ENCODE assay signal across 8 cellular contexts in genomic region chr19:38402623-38402966, GRCh38. TPM values are rescaled to one million over a fixed set of nuclear protein-coding genes. Genes with fewer than 3 reads are reported as not detected.
DNase-seq lines count a peak whose midpoint lies in the region; ATAC-seq and TF ChIP-seq lines count a peak whose summit lies in the region.

No MANE protein-coding gene starts in this region.

- H3K4me1 Mint-ChIP-seq in Calu3 (ENCODE audit: low read depth, unreplicated experiment) (no peaks in the 10 kb centered on the region), chondrocyte (ENCODE audit: low read depth) (peaks cover 6% of the 10 kb centered on the region), neural crest cell (peaks cover 4% of the 10 kb centered on the region)

- H3K27ac ChIP-seq in HL-60 (replicated peaks), result no peak overlapping the region

- H3K27me3 Mint-ChIP-seq in Calu3 (ENCODE audit: unreplicated experiment) (no peaks in the 10 kb centered on the region), chondrocyte (ENCODE audit: low read depth) (peaks cover 3% of the 10 kb centered on the region), neural crest cell (ENCODE audit: low read depth) (peaks cover 9% of the 10 kb centered on the region)

- H3K27ac Mint-ChIP-seq in Calu3 (ENCODE audit: unreplicated experiment) (peak overlapping the region; percentile 92), chondrocyte (ENCODE audit: unreplicated experiment) (no peak overlapping the region), neural crest cell (ENCODE audit: unreplicated experiment) (no peak overlapping the region)

- H3K36me3 Mint-ChIP-seq in Calu3 (ENCODE audit: insufficient read depth, unreplicated experiment), result peaks cover 37% of the 10 kb centered on the region
- peaks cover 4% of the 10 kb centered on the region for H3K36me3 Mint-ChIP-seq in chondrocyte (ENCODE audit: low read depth)
- H3K36me3 Mint-ChIP-seq in neural crest cell (ENCODE audit: low read depth), result no peaks in the 10 kb centered on the region

- intact Hi-C loops in Calu3 (cut with micrococcal nuclease; ENCODE audit: unreplicated experiment), result loop anchor here (2.0 to 5.0 kb wide), 2 partner anchors 234 to 530 kb away; partner anchors contain the start of genes MRPS12 and SARS2

- DNase-seq in Calu3, result no peak
- no peak for DNase-seq in HL-60 (ENCODE audit: low read depth in 1 of 2, low spot score in 1 of 2)
- no peak for DNase-seq in chondrocyte (ENCODE audit: low spot score)
- DNase-seq in neural crest cell (ENCODE audit: low read depth, low spot score), result no peak
- no peak for DNase-seq in stimulated activated naive CD4-positive, alpha-beta T cell (lab: John Stamatoyannopoulos, UW)
- DNase-seq in GM19240 (ENCODE audit: insufficient read length, low spot score), result no peak
- no peak for DNase-seq in SW480 (ENCODE audit: low spot score)

- no peaks in the 10 kb centered on the region for H3K27me3 ChIP-seq in HL-60 (ENCODE audit: insufficient read depth, poor library complexity, severe bottlenecking)

- ATAC-seq in GM19328 (IDR thresholded peaks at IDR 0.05; ENCODE audit: unreplicated experiment), result no peak

- BruUV-seq in Calu3 (replicated peaks; lab: Mats Ljungman, UMichigan), result no TSS peak

- TF ChIP-seq CTCF in Calu3 (IDR thresholded peaks at IDR 0.05; ENCODE audit: unreplicated experiment), result no peak
- TF ChIP-seq CTCF in HL-60 (IDR thresholded peaks at IDR 0.05; ENCODE audit: insufficient read depth, low read length), result no peak
- no peak for TF ChIP-seq CTCF in chondrocyte (IDR thresholded peaks at IDR 0.05)
- TF ChIP-seq CTCF in neural crest cell (conservative IDR thresholded peaks at IDR 0.05), result no peak

- H3K4me3 Mint-ChIP-seq in Calu3 (ENCODE audit: low read depth, unreplicated experiment) (peak overlapping the region; percentile 99), chondrocyte (ENCODE audit: unreplicated experiment) (peak overlapping the region; percentile 90), neural crest cell (peak overlapping the region; percentile 86)

- CTCF ChIA-PET in Calu3 (lab: Charles Lee), result interaction anchor here (0.6 to 1.9 kb wide), 27 partner anchors 9 to 557 kb away, joined by 3 to 26 read pairs (median 4); partner anchors contain the start of genes ACTN4, EIF3K, GGN and MRPS12

- peak overlapping the region; percentile 33 for H3K4me3 ChIP-seq in HL-60 (replicated peaks; ENCODE audit: insufficient read depth, low read length)

- H3K9me3 Mint-ChIP-seq in Calu3 (ENCODE audit: low read depth, unreplicated experiment) (no peaks in the 10 kb centered on the region), chondrocyte (ENCODE audit: low read depth) (no peaks in the 10 kb centered on the region), neural crest cell (no peaks in the 10 kb centered on the region)

RNA-seq across cellular contexts. Expression of gene FAM98C, which starts 0.3 kb away (rescaled TPM):
- total RNA-seq in Calu3 (2022) (31.4 and 32.8 TPM in 2 replicates), chondrocyte (15.5 to 16.5 TPM (median 16.0 TPM) in 3 replicates), neural crest cell (10.6 and 11.8 TPM in 2 replicates)

RNA-seq across cellular contexts. Expression of gene SPRED3, which starts 14.1 kb away (rescaled TPM):
- 3.4 and 5.4 TPM in 2 replicates for total RNA-seq in Calu3 (2022)
- total RNA-seq in chondrocyte, result 3.2 to 4.6 TPM (median 4.6 TPM) in 3 replicates
- 11.2 and 12.0 TPM in 2 replicates for total RNA-seq in neural crest cell

RNA-seq across cellular contexts. Expression of gene GGN, which starts 14.8 kb away (rescaled TPM):
- 0.40 and 0.64 TPM in 2 replicates for total RNA-seq in Calu3 (2022)
- 0.80 to 1.8 TPM (median 1.5 TPM) in 3 replicates for total RNA-seq in chondrocyte
- 1.4 and 2.2 TPM in 2 replicates for total RNA-seq in neural crest cell

RNA-seq across cellular contexts. Expression of gene RASGRP4, which starts 23.4 kb away (rescaled TPM):
- total RNA-seq in Calu3 (2022), result not detected in 2 replicates
- total RNA-seq in chondrocyte, result not detected in 3 replicates
- total RNA-seq in neural crest cell, result 0.43 and 0.58 TPM in 2 replicates

RNA-seq across cellular contexts. Expression of gene PSMD8, which starts 28.2 kb away (rescaled TPM):
- 226 and 233 TPM in 2 replicates for total RNA-seq in Calu3 (2022)
- 181 to 197 TPM (median 197 TPM) in 3 replicates for total RNA-seq in chondrocyte
- 186 and 190 TPM in 2 replicates for total RNA-seq in neural crest cell
